ENCODE assay signal across 13 cellular contexts in genomic region chr2:170739048-170739447, GRCh38.
DNase-seq lines count a peak whose midpoint lies in the region; ATAC-seq, FAIRE-seq and TF ChIP-seq lines count a peak whose summit lies in the region.
"Had no signal": no experiment of that assay in that cellular context is flagged by ENCODE, and none has a peak within 500 bp of the region (broad histone marks: within the 10 kb centered on the region; RNA-seq: fewer than 3 reads in every experiment).

No MANE protein-coding gene starts in this region.

- FAIRE-seq in RCC 7860 (lab: Jason Lieb, UNC) = peak; percentile 95

- no peak overlapping the region for H3K4me3 ChIP-seq in retinal pigment epithelial cell (ENCODE audit: low read length)
- H3K4me3 ChIP-seq: tibial nerve had no signal

- intact Hi-C loops in head of caudate nucleus (cut with DNase I) = no loop called here

- DNase-seq in ELR (ENCODE audit: low read depth) (peak; percentile 94), RCC 7860 (ENCODE audit: low spot score) (peak; percentile 96), fibroblast of gingiva (ENCODE audit: low read depth) (peak; percentile 86), retinal pigment epithelial cell (ENCODE audit: low read depth) (peak; percentile 97), head of caudate nucleus (no peak), CD1c-positive myeloid dendritic cell (ENCODE audit: extremely low spot score) (no peak), NCI-H1092 treated with DMSO at 0.1 percent for 48 hours (lab: John Stamatoyannopoulos, UW) (no peak)
- DNase-seq: activated naive CD4-positive, alpha-beta T cell treated with Interleukin-2 at 50 U/mL for 16 hours; DMS79 treated with DMSO at 0.1 percent for 48 hours; left cardiac atrium; NCI-H187 treated with DMSO at 0.1 percent for 48 hours had no signal

- no peak for TF ChIP-seq CTCF in retinal pigment epithelial cell (conservative IDR thresholded peaks at IDR 0.05; ENCODE audit: low read depth, low read length)

- no peak for ATAC-seq in GM19455 (IDR thresholded peaks at IDR 0.05; ENCODE audit: unreplicated experiment)

Comparison
In these comparisons a context has a peak if more than half of its experiments do, and no peak if none do; other contexts are left out.
1. DNase-seq: peak in ELR (single experiment), RCC 7860 (single experiment), fibroblast of gingiva (single experiment) and retinal pigment epithelial cell (single experiment); none in head of caudate nucleus (0 of 42), CD1c-positive myeloid dendritic cell (single experiment) and NCI-H1092 treated with DMSO at 0.1 percent for 48 hours (single experiment).